Comparison of ENCODE assay signal across 9 cellular contexts in genomic region chr15:78739996-78740903, GRCh38.
DNase-seq lines count a peak whose midpoint lies in the region; ATAC-seq and TF ChIP-seq lines count a peak whose summit lies in the region.
"Had no signal": no experiment of that assay in that cellular context is flagged by ENCODE, and none has a peak within 500 bp of the region (broad histone marks: within the 10 kb centered on the region; RNA-seq: fewer than 3 reads in every experiment).

No MANE protein-coding gene starts in this region.

- H3K27me3 ChIP-seq in OCI-LY3 (ENCODE audit: low read depth, low read length) = no peaks in the 10 kb centered on the region

- H3K9me3 Mint-ChIP-seq in activated naive CD4-positive, alpha-beta T cell treated with anti-CD3 and anti-CD28 coated beads, Interleukin-2, amount 10 ng/mL, durations not matched to agents 7 days and 5 days = no peaks in the 10 kb centered on the region

- peaks cover 13% of the 10 kb centered on the region for H3K4me1 ChIP-seq in OCI-LY3 (ENCODE audit: low read length)

- TF ChIP-seq CTCF in HFF-Myc (IDR thresholded peaks at IDR 0.05; ENCODE audit: low read depth, low read length, missing control alignments) (peak; percentile 72), OCI-LY3 (IDR thresholded peaks at IDR 0.05; ENCODE audit: low read depth, low read length) (peak; percentile 71)

- H3K79me2 ChIP-seq in OCI-LY3 (ENCODE audit: low read length) = no peaks in the 10 kb centered on the region

- peak overlapping the region; percentile 34; the same call in 1 of the 2 replicates for H3K9ac ChIP-seq in OCI-LY3 (ENCODE audit: low read length)

- H3K9me3 ChIP-seq in OCI-LY3 (ENCODE audit: insufficient read depth, low read length) = no peaks in the 10 kb centered on the region

- no peak overlapping the region for H3K27ac Mint-ChIP-seq in activated naive CD4-positive, alpha-beta T cell treated with anti-CD3 and anti-CD28 coated beads, Interleukin-2, amount 10 ng/mL, durations not matched to agents 7 days and 5 days

- H2AFZ ChIP-seq in OCI-LY3 (ENCODE audit: low read depth, low read length) = peak overlapping the region; percentile 99

- no peak overlapping the region for H3K4me3 Mint-ChIP-seq in activated naive CD4-positive, alpha-beta T cell treated with anti-CD3 and anti-CD28 coated beads, Interleukin-2, amount 10 ng/mL, durations not matched to agents 7 days and 5 days

- H3K36me3 Mint-ChIP-seq in activated naive CD4-positive, alpha-beta T cell treated with anti-CD3 and anti-CD28 coated beads, Interleukin-2, amount 10 ng/mL, durations not matched to agents 7 days and 5 days = no peaks in the 10 kb centered on the region

- H3K27ac ChIP-seq in OCI-LY3 (ENCODE audit: low read length) = no peak overlapping the region
- H3K27ac ChIP-seq: SK-N-MC had no signal

- CTCF ChIA-PET in activated naive CD4-positive, alpha-beta T cell treated with anti-CD3 and anti-CD28 coated beads, Interleukin-2, amount 10 ng/mL, durations not matched to agents 7 days and 5 days (lab: Charles Lee) = interaction anchor here (0.7 to 4.4 kb wide), 14 partner anchors 10 to 440 kb away, joined by 3 to 31 read pairs (median 4); partner anchors contain the start of gene SKIC8

- H3K36me3 ChIP-seq in OCI-LY3 (replicated peaks; ENCODE audit: low read depth, low read length) = no peaks in the 10 kb centered on the region

- peaks cover 3% of the 10 kb centered on the region for H3K4me1 Mint-ChIP-seq in activated naive CD4-positive, alpha-beta T cell treated with anti-CD3 and anti-CD28 coated beads, Interleukin-2, amount 10 ng/mL, durations not matched to agents 7 days and 5 days

- H3K4me2 ChIP-seq in OCI-LY3 (ENCODE audit: low read length) = peak overlapping the region; percentile 93

- no peaks in the 10 kb centered on the region for H4K20me1 ChIP-seq in OCI-LY3 (ENCODE audit: insufficient read depth, low read length)

- DNase-seq in DMS 273 (lab: John Stamatoyannopoulos, UW; ENCODE audit: unreplicated experiment) (peak; percentile 85), HFF-Myc (ENCODE audit: extremely low read depth, low read depth) (no peak), iPS-NIHi11 (ENCODE audit: low spot score) (peak; percentile 50)
- DNase-seq in activated naive CD4-positive, alpha-beta T cell treated with anti-CD3 and anti-CD28 coated beads, Interleukin-2, amount 10 ng/mL, durations not matched to agents 7 days and 5 days = peak; percentile 82
- peak; percentile 39 to 56 for DNase-seq in stimulated activated CD8-positive, alpha-beta memory T cell treated with anti-CD3 and anti-CD28 coated beads, Interleukin-7, amount 100 ng/mL, for 48 hours (ENCODE audit: extremely low read depth in 1 of 2, low read depth in 1 of 2)

- H3K27me3 Mint-ChIP-seq in activated naive CD4-positive, alpha-beta T cell treated with anti-CD3 and anti-CD28 coated beads, Interleukin-2, amount 10 ng/mL, durations not matched to agents 7 days and 5 days = peaks cover 33% of the 10 kb centered on the region

- ATAC-seq in HG03565 (IDR thresholded peaks at IDR 0.05; ENCODE audit: unreplicated experiment) = no peak
- no peak for ATAC-seq in GM19328 (IDR thresholded peaks at IDR 0.05; ENCODE audit: unreplicated experiment)

- H3K4me3 ChIP-seq in HFF-Myc (replicated peaks; ENCODE audit: low read depth, low read length) (no peak overlapping the region), OCI-LY3 (ENCODE audit: low read length) (peak overlapping the region; percentile 65)
- H3K4me3 ChIP-seq: SK-N-MC had no signal
